In genomic region chr13:99063178-99063577, GRCh38 we compare ENCODE assay signal across 15 cellular contexts.
DNase-seq lines count a peak whose midpoint lies in the region; ATAC-seq, FAIRE-seq and TF ChIP-seq lines count a peak whose summit lies in the region.
"Had no signal": no experiment of that assay in that cellular context is flagged by ENCODE, and none has a peak within 500 bp of the region (broad histone marks: within the 10 kb centered on the region; RNA-seq: fewer than 3 reads in every experiment).

No MANE protein-coding gene starts in this region.

- no peaks in the 10 kb centered on the region for H3K27me3 ChIP-seq in left ventricle myocardium inferior (ENCODE audit: low read depth)
- H3K27me3 ChIP-seq in endothelial cell of umbilical vein (ENCODE audit: control insufficient read depth in 2 of 2, insufficient read depth in 2 of 2, low read length in 2 of 2), result no peaks in the 10 kb centered on the region
- H3K27me3 ChIP-seq in vagina, result no peaks in the 10 kb centered on the region
- H3K27me3 ChIP-seq: dorsolateral prefrontal cortex had no signal

- dilution Hi-C loops in endothelial cell of umbilical vein (cut with MboI; ENCODE audit: extremely low pct_ligation_motif_present, low sequenced_read_pairs), result no loop called here

- H3K4me1 ChIP-seq in left ventricle myocardium inferior (peaks cover 63% of the 10 kb centered on the region), endothelial cell of umbilical vein (ENCODE audit: control insufficient read depth, extremely low read depth, insufficient read depth, low read length) (peaks cover 38% of the 10 kb centered on the region), vagina (peaks cover 59% of the 10 kb centered on the region)

- no TSS peak for BruUV-seq in endothelial cell of umbilical vein (replicated peaks; lab: Mats Ljungman, UMichigan)

- ATAC-seq in Right ventricle myocardium superior (ENCODE audit: poor library complexity), result no peak
- no peak for ATAC-seq in HG02973 (IDR thresholded peaks at IDR 0.05; ENCODE audit: unreplicated experiment)

- peak overlapping the region; percentile 74 for H3K27ac Mint-ChIP-seq in osteocyte (ENCODE audit: unreplicated experiment)

- H3K9me3 Mint-ChIP-seq in osteocyte (ENCODE audit: unreplicated experiment), result no peaks in the 10 kb centered on the region

- CTCF ChIA-PET in endothelial cell of umbilical vein (lab: Charles Lee), result interaction anchor here (0.8 to 1.0 kb wide), 2 partner anchors 12 to 18 kb away, joined by 4 read pairs; no protein-coding TSS in a partner anchor

- H3K79me2 ChIP-seq in endothelial cell of umbilical vein (ENCODE audit: control insufficient read depth, insufficient read depth, low read length), result peaks cover 7% of the 10 kb centered on the region

- H3K9ac ChIP-seq in endothelial cell of umbilical vein (replicated peaks; ENCODE audit: extremely low read depth, insufficient read depth, low read length), result peak overlapping the region; percentile 30

- no peak overlapping the region for H3K4me3 ChIP-seq in left ventricle myocardium inferior
- peak overlapping the region in 1 of 3 experiments; percentile 46 for H3K4me3 ChIP-seq in endothelial cell of umbilical vein (replicated peaks in 1 of 3; ENCODE audit: insufficient read depth in 1 of 3, low read depth in 1 of 3, low read length in 3 of 3)
- H3K4me3 ChIP-seq in vagina, result no peak overlapping the region
- H3K4me3 ChIP-seq: K562, lung had no signal

- TF ChIP-seq POLR2A in endothelial cell of umbilical vein (IDR thresholded peaks at IDR 0.05; ENCODE audit: low read depth, low read length), result no peak
- no peak for TF ChIP-seq POLR2A in vagina (IDR thresholded peaks at IDR 0.05)

- peak; percentile 26 for FAIRE-seq in endothelial cell of umbilical vein (lab: Jason Lieb, UNC)
- FAIRE-seq in D721Med (lab: Jason Lieb, UNC), result no peak
- FAIRE-seq: GM12892, small intestine had no signal

- no peaks in the 10 kb centered on the region for H3K9me1 ChIP-seq in endothelial cell of umbilical vein (replicated peaks; ENCODE audit: control insufficient read depth, extremely low read depth, insufficient read depth, low read length)

- POLR2A ChIA-PET in endothelial cell of umbilical vein (lab: Charles Lee), result no interaction called here

- H3K27ac ChIP-seq in left ventricle myocardium inferior (replicated peaks) (peak overlapping the region; percentile 62), endothelial cell of umbilical vein (ENCODE audit: insufficient read depth, low read depth, low read length) (peak overlapping the region; percentile 59), vagina (peak overlapping the region; percentile 21)

- no peaks in the 10 kb centered on the region for H3K9me3 ChIP-seq in left ventricle myocardium inferior (replicated peaks)
- H3K9me3 ChIP-seq in endothelial cell of umbilical vein (replicated peaks; ENCODE audit: control insufficient read depth, insufficient read depth, low read length), result no peaks in the 10 kb centered on the region
- no peaks in the 10 kb centered on the region for H3K9me3 ChIP-seq in vagina

- peaks cover 23% of the 10 kb centered on the region for H3K4me1 Mint-ChIP-seq in osteocyte (ENCODE audit: unreplicated experiment)

- intact Hi-C loops in left ventricle myocardium inferior (cut with micrococcal nuclease) (no loop called here), Right ventricle myocardium superior (cut with DNase I) (no loop called here), endothelial cell of umbilical vein (cut with micrococcal nuclease) (loop anchor here (2.0 kb wide), 1 partner anchor 22 kb away; no protein-coding TSS in a partner anchor), vagina (cut with DNase I) (no loop called here)

- peak overlapping the region; percentile 73 for H3K4me2 ChIP-seq in endothelial cell of umbilical vein (ENCODE audit: insufficient read depth, low read length)

- no peak for TF ChIP-seq CTCF in left ventricle myocardium inferior (IDR thresholded peaks at IDR 0.05; ENCODE audit: borderline replicate concordance)
- no peak for TF ChIP-seq CTCF in endothelial cell of umbilical vein (IDR thresholded peaks at IDR 0.05; ENCODE audit: extremely low read depth in 1 of 2, insufficient read depth in 1 of 2, low read depth in 1 of 2, low read length in 2 of 2)
- no peak for TF ChIP-seq CTCF in osteocyte (IDR thresholded peaks at IDR 0.05)
- TF ChIP-seq CTCF in vagina (IDR thresholded peaks at IDR 0.05), result no peak
- TF ChIP-seq CTCF in D721Med (IDR thresholded peaks at IDR 0.05; ENCODE audit: insufficient read depth, missing control alignments), result no peak

- no peaks in the 10 kb centered on the region for H3K36me3 Mint-ChIP-seq in osteocyte (ENCODE audit: unreplicated experiment)

- no peaks in the 10 kb centered on the region for H3K36me3 ChIP-seq in left ventricle myocardium inferior
- H3K36me3 ChIP-seq in endothelial cell of umbilical vein (ENCODE audit: control insufficient read depth in 2 of 2, extremely low read depth in 1 of 2, insufficient read depth in 2 of 2, low read length in 2 of 2), result no peaks in the 10 kb centered on the region
- H3K36me3 ChIP-seq in vagina, result no peaks in the 10 kb centered on the region

- no peaks in the 10 kb centered on the region for H4K20me1 ChIP-seq in endothelial cell of umbilical vein (replicated peaks; ENCODE audit: control insufficient read depth, extremely low read depth, insufficient read depth, low read length)

- no peaks in the 10 kb centered on the region for H3K27me3 Mint-ChIP-seq in osteocyte (ENCODE audit: unreplicated experiment)

- DNase-seq in left ventricle myocardium inferior, result no peak
- DNase-seq in Right ventricle myocardium superior, result no peak
- no peak for DNase-seq in endothelial cell of umbilical vein (ENCODE audit: low read depth, low spot score)
- no peak for DNase-seq in osteocyte (ENCODE audit: extremely low spot score, unreplicated experiment)
- peak in 1 of 2 donors; percentile 84 for DNase-seq in vagina (ENCODE audit: extremely low spot score in 2 of 2)
- DNase-seq in D341Med (ENCODE audit: low spot score), result no peak
- DNase-seq in D721Med (ENCODE audit: insufficient read length, low spot score), result no peak
- DNase-seq: small intestine; stimulated activated naive CD4-positive, alpha-beta T cell treated with Interleukin-2 at 50 U/mL for 16 hours; T-helper 9 cell had no signal

- no peak overlapping the region for H3K4me3 Mint-ChIP-seq in osteocyte (ENCODE audit: unreplicated experiment)

- H2AFZ ChIP-seq in endothelial cell of umbilical vein (ENCODE audit: low read depth, low read length), result peak overlapping the region; percentile 71

TF ChIP-seq in endothelial cell of umbilical vein, 7 proteins besides CTCF, POLR2A, EP300 and RAD21:
- TF ChIP-seq MAX (IDR thresholded peaks at IDR 0.05; ENCODE audit: insufficient read depth, insufficient read length) (no peak), POLR2AphosphoS5 (IDR thresholded peaks at IDR 0.05; ENCODE audit: insufficient read depth, low read depth, low read length) (no peak), JUN (IDR thresholded peaks at IDR 0.05; ENCODE audit: borderline replicate concordance, insufficient read depth, insufficient read length, low read depth) (no peak), EZH2 (IDR thresholded peaks at IDR 0.05; ENCODE audit: borderline replicate concordance, low read depth, low read length, severe bottlenecking) (no peak), FOS (IDR thresholded peaks at IDR 0.05; ENCODE audit: borderline replicate concordance, insufficient read depth, low read length) (no peak), MYC (IDR thresholded peaks at IDR 0.05; ENCODE audit: low read depth, low read length) (no peak), GATA2 (IDR thresholded peaks at IDR 0.05; ENCODE audit: insufficient read depth, insufficient read length, low read depth, low read length) (no peak)
